ENCODE assay signal across 9 cellular contexts in the genomic region with DNA sequence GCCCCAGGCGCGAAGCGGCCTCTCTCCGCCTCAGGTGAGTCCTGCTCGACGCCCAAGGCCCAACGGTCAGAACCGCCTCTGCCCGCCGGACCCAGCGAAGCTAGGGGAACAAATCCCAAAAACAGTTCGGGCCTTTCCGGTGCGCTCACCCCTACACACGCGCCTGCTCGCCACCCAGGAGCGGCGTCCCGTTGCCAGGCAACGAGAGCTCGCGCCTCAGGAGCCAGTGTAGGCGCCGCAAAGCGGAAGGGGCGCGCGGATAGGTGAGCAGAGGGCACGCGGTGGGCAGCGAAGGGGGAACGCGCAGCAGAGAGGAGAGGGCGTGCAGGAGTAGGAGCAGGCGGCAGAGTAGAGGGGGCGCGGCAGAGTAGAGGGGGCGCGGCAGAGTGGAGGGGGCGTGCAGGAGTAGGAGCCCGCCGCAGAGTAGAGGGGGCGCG. TPM values are rescaled to one million over a fixed set of nuclear protein-coding genes. Genes with fewer than 3 reads are reported as not detected.
DNase-seq lines count a peak whose midpoint lies in the region; ATAC-seq, FAIRE-seq and TF ChIP-seq lines count a peak whose summit lies in the region.
"Had no signal": no experiment of that assay in that cellular context is flagged by ENCODE, and none has a peak within 500 bp of the region (broad histone marks: within the 10 kb centered on the region; RNA-seq: fewer than 3 reads in every experiment).

TSS of gene DYDC1 (minus strand) at position 193 of the 437 bp plus-strand sequence. CDS start 4,154 bp downstream, outside the sequence.
TSS of gene DYDC2 (plus strand) at position 219 of the 437 bp plus-strand sequence. CDS start 5,663 bp downstream, outside the sequence.

- H2AFZ ChIP-seq in neural progenitor cell (replicated peaks): peak within 1 kb of the TSS; percentile 89

- no peaks in the 10 kb centered on the region for H3K79me2 ChIP-seq in neural progenitor cell (ENCODE audit: low read depth)

- H3K9me3 Mint-ChIP-seq in activated CD8-positive, alpha-beta T cell treated with anti-CD3 and anti-CD28 coated beads, Interleukin-2, amount 10 ng/mL, durations not matched to agents 7 days and 5 days (ENCODE audit: insufficient read depth): no peaks in the 10 kb centered on the region
- H3K9me3 Mint-ChIP-seq in neural progenitor cell: peaks cover 5% of the 10 kb centered on the region

- H3F3A ChIP-seq in neural progenitor cell (ENCODE audit: low read depth): peaks cover 9% of the 10 kb centered on the region

- ATAC-seq in GM19372 (IDR thresholded peaks at IDR 0.05; ENCODE audit: low read depth, unreplicated experiment) (peak; percentile 74), GM21447 (IDR thresholded peaks at IDR 0.05; ENCODE audit: unreplicated experiment) (no peak)
- peak; percentile 91 for ATAC-seq in activated CD8-positive, alpha-beta T cell treated with anti-CD3 and anti-CD28 coated beads, Interleukin-2, amount 10 ng/mL, durations not matched to agents 7 days and 5 days

- CTCF ChIA-PET in AG04450 (lab: Charles Lee): no interaction called here
- CTCF ChIA-PET in activated CD8-positive, alpha-beta T cell treated with anti-CD3 and anti-CD28 coated beads, Interleukin-2, amount 10 ng/mL, durations not matched to agents 7 days and 5 days (lab: Charles Lee): interaction anchor here (2.0 kb wide), 1 partner anchor 21 kb away, joined by 8 read pairs; no protein-coding TSS in a partner anchor

- no peaks in the 10 kb centered on the region for H4K20me1 ChIP-seq in neural progenitor cell (ENCODE audit: low read depth)

- peak within 1 kb of the TSS; percentile 80 for H3K4me2 ChIP-seq in neural progenitor cell

- POLR2A ChIA-PET in AG04450 (lab: Yijun Ruan, JAX): no interaction called here
- POLR2A ChIA-PET in activated CD8-positive, alpha-beta T cell treated with anti-CD3 and anti-CD28 coated beads, Interleukin-2, amount 10 ng/mL, durations not matched to agents 7 days and 5 days (lab: Charles Lee): no interaction called here

- 0% methylated on average over 2 to 6 of the region's 45 CpGs for WGBS in esophagus squamous epithelium, 2 donors

- TF ChIP-seq POLR2A in esophagus squamous epithelium (IDR thresholded peaks at IDR 0.05): no peak

- no peak within 1 kb of the TSS for H3K9ac ChIP-seq in neural progenitor cell

- H3K4me1 ChIP-seq in esophagus squamous epithelium (peaks cover 15 to 18% (median 16%) of the 10 kb centered on the region in 3 donors), neural progenitor cell (peaks cover 5% of the 10 kb centered on the region)

- H3K4me3 ChIP-seq in AG04450 (ENCODE audit: low read depth, low read length) (peak within 1 kb of the TSS; percentile 25), esophagus squamous epithelium (peak within 1 kb of the TSS in 3 of 4 donors; percentile 44 to 62 (median 47)), neural progenitor cell (peak within 1 kb of the TSS; percentile 50)

- peak within 1 kb of the TSS; percentile 57 for H3K4me3 Mint-ChIP-seq in activated CD8-positive, alpha-beta T cell treated with anti-CD3 and anti-CD28 coated beads, Interleukin-2, amount 10 ng/mL, durations not matched to agents 7 days and 5 days
- peak within 1 kb of the TSS; percentile 89 for H3K4me3 Mint-ChIP-seq in neural progenitor cell

- peaks cover 10% of the 10 kb centered on the region for H3K4me1 Mint-ChIP-seq in activated CD8-positive, alpha-beta T cell treated with anti-CD3 and anti-CD28 coated beads, Interleukin-2, amount 10 ng/mL, durations not matched to agents 7 days and 5 days (ENCODE audit: low read depth)
- H3K4me1 Mint-ChIP-seq in neural progenitor cell: peaks cover 20% of the 10 kb centered on the region

- H3K27me3 ChIP-seq in AG04450 (ENCODE audit: control insufficient read depth, insufficient read depth, low read length) (peaks cover 19% of the 10 kb centered on the region), esophagus squamous epithelium (peaks cover 0 to 44% (median 0%) of the 10 kb centered on the region in 4 donors), neural progenitor cell (peaks cover 20% of the 10 kb centered on the region)

- no peak within 1 kb of the TSS for H3K27ac Mint-ChIP-seq in activated CD8-positive, alpha-beta T cell treated with anti-CD3 and anti-CD28 coated beads, Interleukin-2, amount 10 ng/mL, durations not matched to agents 7 days and 5 days
- H3K27ac Mint-ChIP-seq in neural progenitor cell: peak within 1 kb of the TSS; percentile 57

- intact Hi-C loops in esophagus squamous epithelium (cut with DNase I): no loop called here

- no peaks in the 10 kb centered on the region for H3K36me3 ChIP-seq in esophagus squamous epithelium
- no peaks in the 10 kb centered on the region for H3K36me3 ChIP-seq in neural progenitor cell

- DNase-seq in AG04450 (ENCODE audit: low read depth, low spot score) (no peak), NCI-H1092 (lab: John Stamatoyannopoulos, UW) (peak; percentile 79), esophagus squamous epithelium (lab: John Stamatoyannopoulos, UW) (no peak), neural progenitor cell (ENCODE audit: low spot score) (peak; percentile 94), urothelium cell line (ENCODE audit: low spot score) (peak; percentile 70)
- peak; percentile 69 for DNase-seq in activated CD8-positive, alpha-beta T cell treated with anti-CD3 and anti-CD28 coated beads, Interleukin-2, amount 10 ng/mL, durations not matched to agents 7 days and 5 days

- TF ChIP-seq CTCF in AG04450 (IDR thresholded peaks at IDR 0.05; ENCODE audit: low read depth, low read length) (no peak), esophagus squamous epithelium (IDR thresholded peaks at IDR 0.05) (no peak), neural progenitor cell (IDR thresholded peaks at IDR 0.05) (no peak)

- no peak for FAIRE-seq in urothelium cell line (lab: Jason Lieb, UNC)
- FAIRE-seq: G401.6 had no signal

- peaks cover 41% of the 10 kb centered on the region for H3K27me3 Mint-ChIP-seq in activated CD8-positive, alpha-beta T cell treated with anti-CD3 and anti-CD28 coated beads, Interleukin-2, amount 10 ng/mL, durations not matched to agents 7 days and 5 days (ENCODE audit: low read depth)
- H3K27me3 Mint-ChIP-seq in neural progenitor cell (ENCODE audit: insufficient read depth, low read depth): peaks cover 14% of the 10 kb centered on the region

- no peak within 1 kb of the TSS for H3K27ac ChIP-seq in AG04450 (ENCODE audit: low read depth, low read length)
- no peak within 1 kb of the TSS for H3K27ac ChIP-seq in esophagus squamous epithelium
- H3K27ac ChIP-seq in neural progenitor cell: no peak within 1 kb of the TSS

- H3K36me3 Mint-ChIP-seq in activated CD8-positive, alpha-beta T cell treated with anti-CD3 and anti-CD28 coated beads, Interleukin-2, amount 10 ng/mL, durations not matched to agents 7 days and 5 days (ENCODE audit: low read depth): no peaks in the 10 kb centered on the region
- H3K36me3 Mint-ChIP-seq in neural progenitor cell: no peaks in the 10 kb centered on the region

- no peaks in the 10 kb centered on the region; the same call in 1 of the 2 replicates for H3K9me3 ChIP-seq in AG04450 (ENCODE audit: control insufficient read depth, insufficient read depth, low read length)
- no peaks in the 10 kb centered on the region for H3K9me3 ChIP-seq in esophagus squamous epithelium
- H3K9me3 ChIP-seq in neural progenitor cell (ENCODE audit: low read depth): no peaks in the 10 kb centered on the region

RNA-seq across cellular contexts. Expression of gene DYDC1, which starts in this region (rescaled TPM):
- polyA plus RNA-seq in AG04450 (2011; rRNA removed): not detected in 2 replicates
- polyA minus RNA-seq in AG04450 (2011; rRNA and poly(A)+ RNA removed): not detected in 2 replicates
- total RNA-seq in activated CD8-positive, alpha-beta T cell treated with anti-CD3 and anti-CD28 coated beads, Interleukin-2, amount 10 ng/mL, durations not matched to agents 7 days and 5 days: not detected
- total RNA-seq in esophagus squamous epithelium: not detected
- not detected in 2 replicates for total RNA-seq in neural progenitor cell (ENCODE audit: low replicate concordance)

RNA-seq across cellular contexts. Expression of gene DYDC2, which starts in this region (rescaled TPM):
- not detected in 2 replicates for polyA plus RNA-seq in AG04450 (2011; rRNA removed)
- polyA minus RNA-seq in AG04450 (2011; rRNA and poly(A)+ RNA removed): not detected in 2 replicates
- not detected for total RNA-seq in activated CD8-positive, alpha-beta T cell treated with anti-CD3 and anti-CD28 coated beads, Interleukin-2, amount 10 ng/mL, durations not matched to agents 7 days and 5 days
- total RNA-seq in esophagus squamous epithelium (under 1 TPM in 1 of 4 donors, not detected in 3; 0.15 TPM), neural progenitor cell (ENCODE audit: low replicate concordance) (5.8 and 6.9 TPM in 2 replicates)

Comparison
In these comparisons a context has a peak if more than half of its experiments do, and no peak if none do; other contexts are left out.
1. Peak in DNase-seq and ATAC-seq in activated CD8-positive, alpha-beta T cell treated with anti-CD3 and anti-CD28 coated beads, Interleukin-2, amount 10 ng/mL, durations not matched to agents 7 days and 5 days; RNA of the genes that start here not detected or under 1 TPM.
2. DNase-seq: peak in NCI-H1092 (single experiment), neural progenitor cell (single experiment) and urothelium cell line (single experiment); none in AG04450 (single experiment) and esophagus squamous epithelium (single experiment).
3. Peak in every context shown above with its lines, with median percentiles within 50 percentile points of each other: H3K4me3 ChIP-seq.